ENCODE assay signal across 1 cellular context in genomic region chr3:99911433-99911832, GRCh38.
A peak's percentile ranks its signal among the peaks of the same experiment; 100 is the strongest.
TF ChIP-seq lines count a peak whose summit lies in the region.

No MANE protein-coding gene starts in this region.

TF ChIP-seq in SK-N-SH, 30 proteins besides CTCF, POLR2A, EP300 and RAD21:
- TF ChIP-seq TCF12 (IDR thresholded peaks at IDR 0.05) (0 out of 2 replicates have a peak, but pooled peaks have one; percentile 4), CHD2 (IDR thresholded peaks at IDR 0.05; ENCODE audit: low read length, partially characterized antibody) (no peak)
